Comparison of ENCODE assay signal across 28 cellular contexts in genomic region chr7:116857052-116857451, GRCh38. TPM values are rescaled to one million over a fixed set of nuclear protein-coding genes. Genes with fewer than 3 reads are reported as not detected.
DNase-seq lines count a peak whose midpoint lies in the region; ATAC-seq, FAIRE-seq and TF ChIP-seq lines count a peak whose summit lies in the region.
"Had no signal": no experiment of that assay in that cellular context is flagged by ENCODE, and none has a peak within 500 bp of the region (broad histone marks: within the 10 kb centered on the region; RNA-seq: fewer than 3 reads in every experiment).

No MANE protein-coding gene starts in this region.

- H3K27ac ChIP-seq in GM23338 (ENCODE audit: low read depth): no peak overlapping the region
- H3K27ac ChIP-seq in H1 (ENCODE audit: low read depth, low read length): no peak overlapping the region
- no peak overlapping the region for H3K27ac ChIP-seq in neural progenitor cell
- H3K27ac ChIP-seq in gastroesophageal sphincter: no peak overlapping the region
- H3K27ac ChIP-seq: BLaER1 had no signal

- TF ChIP-seq POLR2A in H1 (IDR thresholded peaks at IDR 0.05; ENCODE audit: control extremely low read depth in 1 of 2, low read depth in 2 of 2, low read length in 2 of 2) (no peak), gastroesophageal sphincter (IDR thresholded peaks at IDR 0.05) (no peak)

- H3K23me2 ChIP-seq in H1 (ENCODE audit: low read depth, low read length): no peaks in the 10 kb centered on the region

- no peak overlapping the region for H4K8ac ChIP-seq in H1 (ENCODE audit: extremely low read depth, insufficient read depth, low read length)

- TF ChIP-seq EP300 in H1 (IDR thresholded peaks at IDR 0.05; ENCODE audit: borderline replicate concordance in 1 of 2, low read depth in 2 of 2, low read length in 2 of 2): no peak
- TF ChIP-seq EP300 in gastroesophageal sphincter (IDR thresholded peaks at IDR 0.05): no peak

- H4K20me1 ChIP-seq in GM23338 (replicated peaks; ENCODE audit: insufficient read depth) (no peaks in the 10 kb centered on the region), H1 (replicated peaks in 1 of 2; ENCODE audit: control insufficient read depth in 1 of 2, insufficient read depth in 2 of 2, low read length in 2 of 2) (no peaks in the 10 kb centered on the region), neural progenitor cell (ENCODE audit: low read depth) (no peaks in the 10 kb centered on the region)
- H4K20me1 ChIP-seq: BLaER1 had no signal

- H2AFZ ChIP-seq in GM23338 (no peak overlapping the region), H1 (ENCODE audit: low read length) (no peak overlapping the region), neural progenitor cell (replicated peaks) (no peak overlapping the region)

- no peaks in the 10 kb centered on the region for H3K79me1 ChIP-seq in H1 (ENCODE audit: low read depth, low read length)

- no peak overlapping the region for H3K14ac ChIP-seq in H1 (ENCODE audit: insufficient read length)

- peak; percentile 93 for ATAC-seq in GM23338
- no peak for ATAC-seq in gastroesophageal sphincter
- ATAC-seq: GM12878 had no signal

- no peak overlapping the region for H3K56ac ChIP-seq in H1 (replicated peaks; ENCODE audit: insufficient read length, low read depth, low read length)

- POLR2A ChIA-PET in H1 (lab: Charles Lee; ENCODE audit: partially characterized antibody): interaction anchor here (0.6 to 1.2 kb wide), 2 partner anchors 8 to 9 kb away, joined by 3 to 4 read pairs; no protein-coding TSS in a partner anchor

- no peak overlapping the region for H2AK5ac ChIP-seq in H1 (ENCODE audit: low read depth, low read length)

- H3K18ac ChIP-seq in H1 (ENCODE audit: extremely low read depth, low read length): no peak overlapping the region

- H2BK12ac ChIP-seq in H1 (ENCODE audit: low read depth, low read length): no peak overlapping the region

- no peaks in the 10 kb centered on the region for H3K36me3 ChIP-seq in GM23338 (ENCODE audit: insufficient read depth)
- H3K36me3 ChIP-seq in HAP-1 (replicated peaks): no peaks in the 10 kb centered on the region
- H3K36me3 ChIP-seq in H1 (ENCODE audit: control insufficient read depth in 2 of 4, insufficient read depth in 4 of 4, low read length in 3 of 4): no peaks in the 10 kb centered on the region
- H3K36me3 ChIP-seq in neural progenitor cell: no peaks in the 10 kb centered on the region
- H3K36me3 ChIP-seq in gastroesophageal sphincter: no peaks in the 10 kb centered on the region
- H3K36me3 ChIP-seq: BE2C, BLaER1 had no signal

- FAIRE-seq in H1 (lab: Jason Lieb, UNC) (no peak), frontal cortex (lab: Jason Lieb, UNC) (no peak)
- FAIRE-seq: A204.1, GM12878, GM12892, GM18507 had no signal

- H3K4me1 Mint-ChIP-seq in GM23338: peaks cover 34% of the 10 kb centered on the region
- H3K4me1 Mint-ChIP-seq in neural progenitor cell: peaks cover 5% of the 10 kb centered on the region

- H2BK120ac ChIP-seq in H1 (replicated peaks; ENCODE audit: low read depth, low read length): no peak overlapping the region

- H3K4me1 ChIP-seq in GM23338 (ENCODE audit: insufficient read depth) (peaks cover 29% of the 10 kb centered on the region), HAP-1 (peaks cover 12% of the 10 kb centered on the region), H1 (replicated peaks in 1 of 4; ENCODE audit: control insufficient read depth in 3 of 4, insufficient read depth in 4 of 4, low read length in 3 of 4) (peaks cover 0 to 15% (median 9%) of the 10 kb centered on the region in 4 experiments; a peak in 6 of 7 replicates), neural progenitor cell (no peaks in the 10 kb centered on the region), gastroesophageal sphincter (peaks cover 0 to 10% (median 0%) of the 10 kb centered on the region in 3 donors)

- H3K79me2 ChIP-seq in GM23338 (replicated peaks; ENCODE audit: insufficient read depth) (no peaks in the 10 kb centered on the region), H1 (ENCODE audit: control insufficient read depth in 1 of 2, insufficient read depth in 2 of 2, low read length in 2 of 2) (no peaks in the 10 kb centered on the region), neural progenitor cell (ENCODE audit: low read depth) (no peaks in the 10 kb centered on the region)

- H2BK5ac ChIP-seq in H1 (ENCODE audit: low read depth, low read length): no peak overlapping the region

- H2BK20ac ChIP-seq in H1 (ENCODE audit: low read length): no peak overlapping the region

- DNase-seq in GM23338 (ENCODE audit: low spot score) (peak; percentile 57), HAP-1 (ENCODE audit: low spot score in 2 of 2) (peak; percentile 32 to 83), H1 (ENCODE audit: low read depth in 1 of 2, low spot score in 2 of 2) (no peak), neural progenitor cell (ENCODE audit: low spot score) (peak; percentile 19), NCI-H345 treated with DMSO at 0.1 percent for 48 hours (lab: John Stamatoyannopoulos, UW; ENCODE audit: unreplicated experiment) (no peak), frontal cortex (ENCODE audit: low spot score in 2 of 2) (no peak)
- DNase-seq: 8988T; ACHN; BE2C; C1 segment of cervical spinal cord; CD4-positive, alpha-beta memory T cell; CD4-positive, CD25-positive, alpha-beta regulatory T cell; CD8-positive, alpha-beta memory T cell; COR-L47; DMS 273 treated with DMSO at 0.1 percent for 48 hours; DMS153; DMS53; DMS79; DND-41; EL; GDM1 had no signal

- H3K27me3 ChIP-seq in GM23338 (ENCODE audit: insufficient read depth) (no peaks in the 10 kb centered on the region), HAP-1 (ENCODE audit: low read depth) (no peaks in the 10 kb centered on the region), H1 (replicated peaks in 1 of 4; ENCODE audit: control insufficient read depth in 3 of 4, extremely low read depth in 1 of 4, insufficient read depth in 3 of 4, low read length in 3 of 4) (no peaks in the 10 kb centered on the region), neural progenitor cell (no peaks in the 10 kb centered on the region), gastroesophageal sphincter (no peaks in the 10 kb centered on the region)
- H3K27me3 ChIP-seq: BE2C, BLaER1 had no signal

- no peaks in the 10 kb centered on the region for H3F3A ChIP-seq in GM23338 (replicated peaks; ENCODE audit: low read depth)
- no peaks in the 10 kb centered on the region for H3F3A ChIP-seq in neural progenitor cell (ENCODE audit: low read depth)

- 65% methylated on average over 2 of the region's 2 CpGs; no CpG with 5 or more reads in 1 of the 2 experiments for WGBS in H1 (ENCODE audit: extremely low coverage in 1 of 2, insufficient coverage in 1 of 2, insufficient read length in 1 of 2, insufficient replicate concordance in 2 of 2, low coverage in 1 of 2, low lambda C conversion rate in 2 of 2, missing lambda C conversion rate in 1 of 2), 2 experiments
- WGBS in gastroesophageal sphincter (ENCODE audit: low coverage in 1 of 2), 2 donors: 80 to 84% methylated on average over 2 of the region's 2 CpGs

- no peak overlapping the region for H3K23ac ChIP-seq in H1 (ENCODE audit: insufficient read length)

- no peaks in the 10 kb centered on the region for H3K9me3 Mint-ChIP-seq in GM23338
- no peaks in the 10 kb centered on the region for H3K9me3 Mint-ChIP-seq in neural progenitor cell
- H3K9me3 Mint-ChIP-seq: CD14-positive monocyte; CD4-positive, alpha-beta memory T cell; CD8-positive, alpha-beta memory T cell had no signal

- H4K5ac ChIP-seq in H1 (ENCODE audit: insufficient read length, low read depth, low read length): no peak overlapping the region

- no peak overlapping the region for H3K4ac ChIP-seq in H1 (replicated peaks; ENCODE audit: insufficient read length, low read depth, low read length)

- H3K27me3 Mint-ChIP-seq in GM23338 (ENCODE audit: insufficient read depth, low read depth, poor library complexity) (peaks cover 13% of the 10 kb centered on the region), neural progenitor cell (ENCODE audit: insufficient read depth, low read depth) (no peaks in the 10 kb centered on the region)

- no peaks in the 10 kb centered on the region for H3K9me2 ChIP-seq in GM23338 (ENCODE audit: insufficient read depth)

- no peaks in the 10 kb centered on the region for H3K9me3 ChIP-seq in HAP-1
- H3K9me3 ChIP-seq in H1 (ENCODE audit: insufficient read depth in 2 of 2, low read depth in 1 of 2, low read length in 1 of 2): no peaks in the 10 kb centered on the region
- H3K9me3 ChIP-seq in neural progenitor cell (ENCODE audit: low read depth): no peaks in the 10 kb centered on the region
- no peaks in the 10 kb centered on the region for H3K9me3 ChIP-seq in gastroesophageal sphincter
- H3K9me3 ChIP-seq: BE2C, BLaER1 had no signal

- H3K36me3 Mint-ChIP-seq in GM23338 (ENCODE audit: low read depth): no peaks in the 10 kb centered on the region
- H3K36me3 Mint-ChIP-seq in neural progenitor cell: no peaks in the 10 kb centered on the region
- H3K36me3 Mint-ChIP-seq: CD14-positive monocyte; CD4-positive, alpha-beta memory T cell; CD4-positive, CD25-positive, alpha-beta regulatory T cell; CD8-positive, alpha-beta memory T cell had no signal

- H3K9ac ChIP-seq in H1 (replicated peaks in 1 of 4; ENCODE audit: extremely low read depth in 1 of 4, low read depth in 3 of 4, low read length in 3 of 4) (no peak overlapping the region), neural progenitor cell (no peak overlapping the region)
- H3K9ac ChIP-seq: BLaER1 had no signal

- TF ChIP-seq CTCF in GM23338 (conservative IDR thresholded peaks at IDR 0.05; ENCODE audit: low read depth in 2 of 2) (no peak), H1 (IDR thresholded peaks at IDR 0.05; ENCODE audit: control extremely low read depth in 1 of 3, insufficient read depth in 1 of 3, low read depth in 1 of 3, low read length in 3 of 3) (no peak), neural progenitor cell (IDR thresholded peaks at IDR 0.05) (no peak), gastroesophageal sphincter (IDR thresholded peaks at IDR 0.05) (no peak)

- H3K4me3 ChIP-seq in GM23338: no peak overlapping the region
- no peak overlapping the region for H3K4me3 ChIP-seq in HAP-1
- no peak overlapping the region for H3K4me3 ChIP-seq in H1 (ENCODE audit: extremely low read depth in 1 of 4, insufficient read depth in 2 of 4, low read depth in 3 of 4, low read length in 4 of 4)
- H3K4me3 ChIP-seq in neural progenitor cell: no peak overlapping the region
- H3K4me3 ChIP-seq in gastroesophageal sphincter: no peak overlapping the region
- H3K4me3 ChIP-seq: BLaER1, GM12878 had no signal

- H3K4me2 ChIP-seq in GM23338: peak overlapping the region; percentile 63
- H3K4me2 ChIP-seq in H1 (ENCODE audit: insufficient read depth in 1 of 2, low read depth in 2 of 2, low read length in 2 of 2): 0 out of 4 replicates have a peak overlapping the region, but pooled peaks of 1 of the 2 experiments have one; percentile 19
- no peak overlapping the region for H3K4me2 ChIP-seq in neural progenitor cell
- H3K4me2 ChIP-seq: BLaER1 had no signal

- H4K91ac ChIP-seq in H1 (replicated peaks; ENCODE audit: insufficient read length, low read length): no peak overlapping the region

- H3K27ac Mint-ChIP-seq in GM23338 (no peak overlapping the region), neural progenitor cell (no peak overlapping the region)
- H3K27ac Mint-ChIP-seq: CD4-positive, CD25-positive, alpha-beta regulatory T cell had no signal

- H3K4me3 Mint-ChIP-seq in GM23338: no peak overlapping the region
- no peak overlapping the region for H3K4me3 Mint-ChIP-seq in neural progenitor cell
- H3K4me3 Mint-ChIP-seq: CD4-positive, alpha-beta memory T cell; CD8-positive, alpha-beta memory T cell had no signal

- TF ChIP-seq RAD21 in H1 (IDR thresholded peaks at IDR 0.05 in 1 of 2, conservative IDR thresholded peaks at IDR 0.05 in 1 of 2; ENCODE audit: low read depth in 2 of 2, low read length in 2 of 2): no peak

- in situ Hi-C loops in HAP-1 (cut with MboI; ENCODE audit: low sequenced_read_pairs): no loop called here

- CTCF ChIA-PET in H1 (lab: Charles Lee; ENCODE audit: partially characterized antibody): no interaction called here

- H2BK15ac ChIP-seq in H1 (ENCODE audit: low read length): no peak overlapping the region

RNA-seq across cellular contexts. Expression of gene CAPZA2, which starts 5.3 kb away (rescaled TPM):
- 106 and 141 TPM in 2 replicates for total RNA-seq in GM23338 (2014; rRNA removed; shearing (Covaris generic))
- polyA plus RNA-seq in GM23338 (2016; fragmentation: Nextera tagmentation; extraction: Ambion mirVana) (49.1 and 49.9 TPM in 2 replicates), H1 (2011; rRNA removed) (8.7 and 33.2 TPM in 2 replicates)
- 141 and 145 TPM in 2 replicates for total RNA-seq in H1 (2021; fragmentation: NEBNext Ultra II Directional; extraction: Animal tissue kit (Norgen Biotek cat#: 25700))
- 34.6 TPM for polyA plus RNA-seq in H1 (2011; cell fraction: cytosol; rRNA removed)
- polyA plus RNA-seq in H1 (2011; cell fraction: nucleus; rRNA removed): 5.8 TPM
- polyA plus RNA-seq in H1 (2012, experiment 1 of 2): 50.2 to 123 TPM (median 60.7 TPM) in 4 replicates
- polyA plus RNA-seq in H1 (2012, experiment 2 of 2): 28.7 TPM
- polyA plus RNA-seq in H1 (2013, experiment 1 of 2): 43.8 TPM
- polyA plus RNA-seq in H1 (2013, experiment 2 of 2): 43.5 TPM
- polyA minus RNA-seq in H1 (2011; rRNA and poly(A)+ RNA removed): 27.6 and 46.3 TPM in 2 replicates
- polyA minus RNA-seq in H1 (2011; cell fraction: cytosol; rRNA and poly(A)+ RNA removed): 23.0 TPM
- 50.7 TPM for polyA minus RNA-seq in H1 (2011; cell fraction: nucleus; rRNA and poly(A)+ RNA removed)
- total RNA-seq in neural progenitor cell (ENCODE audit: low replicate concordance) (102 and 210 TPM in 2 replicates), gastroesophageal sphincter (100 to 1,000 TPM; 171 to 275 (median 201) TPM), frontal cortex (154 TPM)

Comparison
In these comparisons a context has a peak if more than half of its experiments do, and no peak if none do; other contexts are left out.
1. DNase-seq: peak in GM23338 (single experiment), HAP-1 (2 of 2) and neural progenitor cell (single experiment); none in H1 (0 of 2), NCI-H345 treated with DMSO at 0.1 percent for 48 hours (single experiment) and frontal cortex (0 of 2).